Comparison of ENCODE assay signal across 8 cellular contexts in the genomic region with DNA sequence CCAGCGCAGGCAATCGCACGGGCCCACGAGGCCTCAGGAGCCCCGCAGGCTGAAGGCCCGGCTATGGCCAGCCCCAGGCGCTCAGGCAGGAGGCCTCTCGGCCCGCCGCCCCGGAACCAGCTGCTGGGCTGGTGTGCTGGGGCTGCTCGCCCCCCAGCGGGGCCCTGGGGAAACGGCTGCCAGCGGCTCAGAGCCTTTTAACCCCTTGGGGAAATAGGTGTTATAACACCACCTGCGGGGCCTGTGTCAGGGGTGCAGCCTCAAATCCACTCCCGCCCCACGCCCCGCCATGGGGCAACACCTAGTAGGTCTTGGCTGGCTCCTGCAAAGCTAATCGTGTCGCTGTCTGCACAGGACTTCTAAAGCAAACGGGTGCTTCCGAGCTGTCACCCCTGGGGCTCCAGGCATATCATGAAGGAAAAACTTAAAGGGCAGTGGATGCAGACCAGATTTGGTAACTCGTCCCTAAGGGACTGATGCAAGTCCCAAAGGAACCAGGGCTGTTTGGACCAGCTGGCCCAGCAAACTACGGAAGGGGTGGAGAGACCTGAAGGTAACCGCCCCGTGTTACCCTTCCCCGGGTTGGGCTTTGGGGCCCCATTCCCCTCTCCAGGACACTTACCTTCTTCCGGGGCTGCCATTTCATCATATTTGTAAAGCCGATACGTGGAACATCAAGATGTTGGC.
DNase-seq lines count a peak whose midpoint lies in the region; ATAC-seq and TF ChIP-seq lines count a peak whose summit lies in the region.

No MANE protein-coding gene starts in this region.

- H3K36me3 ChIP-seq in cardiac muscle cell (no peaks in the 10 kb centered on the region), osteoblast (ENCODE audit: insufficient read depth, low read length) (no peaks in the 10 kb centered on the region), thoracic aorta (no peaks in the 10 kb centered on the region)

- peak overlapping the region; percentile 80 for H3K14ac ChIP-seq in H9 (ENCODE audit: insufficient read depth, low read length)

- H4K8ac ChIP-seq in H9 (replicated peaks; ENCODE audit: insufficient read length, low read depth, low read length), result no peak overlapping the region

- peak overlapping the region; percentile 71 for H3K4me3 ChIP-seq in AG10803 (ENCODE audit: low read length)
- peak overlapping the region; percentile 72 for H3K4me3 ChIP-seq in cardiac muscle cell
- peak overlapping the region; percentile 80 for H3K4me3 ChIP-seq in osteoblast (ENCODE audit: insufficient read depth, low read length)
- H3K4me3 ChIP-seq in thoracic aorta, result peak overlapping the region; percentile 86

- H2AFZ ChIP-seq in H9 (ENCODE audit: low read length), result peak overlapping the region; percentile 3
- H2AFZ ChIP-seq in osteoblast (ENCODE audit: low read length), result peak overlapping the region; percentile 80

- peak; percentile 94 for ATAC-seq in activated naive CD8-positive, alpha-beta T cell treated with anti-CD3 and anti-CD28 coated beads, Interleukin-2, amount 50 U/mL, for 24 hours
- ATAC-seq in thoracic aorta (ENCODE audit: insufficient number of reproducible peaks, low FRiP score, low read depth), result peak; percentile 62
- no peak for ATAC-seq in GM21367 (IDR thresholded peaks at IDR 0.05; ENCODE audit: unreplicated experiment)

- H3K4me3 Mint-ChIP-seq in H9, result peak overlapping the region; percentile 80 to 89
- H3K4me3 Mint-ChIP-seq in activated naive CD8-positive, alpha-beta T cell treated with anti-CD3 and anti-CD28 coated beads, Interleukin-2, amount 50 U/mL, for 24 hours, result peak overlapping the region; percentile 72

- H2BK20ac ChIP-seq in H9 (ENCODE audit: low read depth, low read length, poor library complexity, severe bottlenecking), result no peak overlapping the region

- H3K18ac ChIP-seq in H9 (ENCODE audit: insufficient read length, low read depth, low read length), result peak overlapping the region; percentile 81

- H3K4me1 Mint-ChIP-seq in H9, result peaks cover 16% of the 10 kb centered on the region in 2 experiments
- H3K4me1 Mint-ChIP-seq in activated naive CD8-positive, alpha-beta T cell treated with anti-CD3 and anti-CD28 coated beads, Interleukin-2, amount 50 U/mL, for 24 hours, result peaks cover 20% of the 10 kb centered on the region

- H4K91ac ChIP-seq in H9 (ENCODE audit: insufficient read length, low read depth, low read length), result no peak overlapping the region

- no peak overlapping the region for H4K5ac ChIP-seq in H9 (ENCODE audit: insufficient read length, low read depth, low read length)

- no peaks in the 10 kb centered on the region for H3K27me3 ChIP-seq in H9 (ENCODE audit: insufficient read depth, low read length)
- no peaks in the 10 kb centered on the region for H3K27me3 ChIP-seq in cardiac muscle cell
- H3K27me3 ChIP-seq in osteoblast (ENCODE audit: insufficient read depth, low read length), result no peaks in the 10 kb centered on the region
- no peaks in the 10 kb centered on the region for H3K27me3 ChIP-seq in thoracic aorta (replicated peaks; ENCODE audit: insufficient read depth)

- H2BK120ac ChIP-seq in H9 (ENCODE audit: low read depth, low read length, poor library complexity, severe bottlenecking), result no peak overlapping the region

- H3K27ac ChIP-seq in H9 (ENCODE audit: insufficient read length, low read depth, low read length) (no peak overlapping the region), cardiac muscle cell (peak overlapping the region; percentile 90), osteoblast (ENCODE audit: low read depth, low read length) (peak overlapping the region; percentile 75), thoracic aorta (peak overlapping the region; percentile 72 to 81)

- H3K9me3 ChIP-seq in H9 (ENCODE audit: control insufficient read depth, low read depth, low read length), result no peaks in the 10 kb centered on the region
- H3K9me3 ChIP-seq in cardiac muscle cell (ENCODE audit: low read depth), result no peaks in the 10 kb centered on the region
- H3K9me3 ChIP-seq in osteoblast (ENCODE audit: low read depth, low read length), result no peaks in the 10 kb centered on the region
- H3K9me3 ChIP-seq in thoracic aorta, result no peaks in the 10 kb centered on the region

- TF ChIP-seq CTCF in AG10803 (conservative IDR thresholded peaks at IDR 0.05; ENCODE audit: low read length) (peak; percentile 68), H9 (conservative IDR thresholded peaks at IDR 0.05) (peak; percentile 88), cardiac muscle cell (IDR thresholded peaks at IDR 0.05; ENCODE audit: low read depth, low read length) (peak; percentile 84), osteoblast (IDR thresholded peaks at IDR 0.05; ENCODE audit: extremely low read depth, low read depth, low read length) (peak; percentile 63), thoracic aorta (IDR thresholded peaks at IDR 0.05) (peak; percentile 70)

- no peak overlapping the region for H3K56ac ChIP-seq in H9 (ENCODE audit: insufficient read length, low read depth, low read length)

- peaks cover 10% of the 10 kb centered on the region for H3K23me2 ChIP-seq in H9 (ENCODE audit: insufficient read length, low read depth, low read length, poor library complexity, severe bottlenecking)

- no peak overlapping the region for H3T11ph ChIP-seq in H9 (ENCODE audit: low read length)

- H3K79me2 ChIP-seq in H9 (ENCODE audit: insufficient read depth, low read length) (no peaks in the 10 kb centered on the region), osteoblast (ENCODE audit: insufficient read depth, low read length) (peaks cover 10% of the 10 kb centered on the region)

- H3K79me1 ChIP-seq in H9 (ENCODE audit: insufficient read depth, low read depth, low read length, poor library complexity, severe bottlenecking), result no peaks in the 10 kb centered on the region

- no peak overlapping the region for H2BK5ac ChIP-seq in H9 (ENCODE audit: insufficient read length, low read length)

- peak overlapping the region in 2 of 3 experiments; percentile 76 to 91; a peak in 3 of 7 replicates for H3K27ac Mint-ChIP-seq in H9
- peak overlapping the region; percentile 43 for H3K27ac Mint-ChIP-seq in activated naive CD8-positive, alpha-beta T cell treated with anti-CD3 and anti-CD28 coated beads, Interleukin-2, amount 50 U/mL, for 24 hours

- WGBS in H9 (ENCODE audit: extremely low coverage, insufficient read length, low lambda C conversion rate), result no CpG with 5 or more reads among the region's 31 CpGs

- H2BK15ac ChIP-seq in H9 (ENCODE audit: low read depth, low read length), result no peak overlapping the region

- H2AK5ac ChIP-seq in H9 (ENCODE audit: insufficient read length, low read length), result no peak overlapping the region

- H3K4me1 ChIP-seq in H9 (ENCODE audit: insufficient read depth, low read length) (no peaks in the 10 kb centered on the region), cardiac muscle cell (ENCODE audit: low read depth) (peaks cover 26% of the 10 kb centered on the region), osteoblast (ENCODE audit: insufficient read depth, low read length) (peaks cover 27% of the 10 kb centered on the region), thoracic aorta (ENCODE audit: control insufficient read depth in 1 of 2, low read depth in 2 of 2) (peaks cover 24 to 61% of the 10 kb centered on the region in 2 donors)

- no peak overlapping the region for H3K23ac ChIP-seq in H9 (ENCODE audit: insufficient read length, low read depth, low read length)

- no peak overlapping the region for H3K4ac ChIP-seq in H9 (ENCODE audit: low read depth, low read length)

- H3K9me3 Mint-ChIP-seq in H9, result no peaks in the 10 kb centered on the region
- H3K9me3 Mint-ChIP-seq in activated naive CD8-positive, alpha-beta T cell treated with anti-CD3 and anti-CD28 coated beads, Interleukin-2, amount 50 U/mL, for 24 hours, result no peaks in the 10 kb centered on the region

- DNase-seq in AG10803 (ENCODE audit: low read depth) (peak; percentile 77), H9 (peak; percentile 86), SKM-1 treated with dmso at 0.1 percent for 144 hours (lab: John Stamatoyannopoulos, UW; ENCODE audit: unreplicated experiment) (peak; percentile 74), cardiac muscle cell (ENCODE audit: low read depth in 1 of 2, low spot score in 1 of 2) (peak; percentile 89 to 93), osteoblast (ENCODE audit: insufficient read length, low spot score, missing footprints) (peak; percentile 92), thoracic aorta (ENCODE audit: low spot score) (no peak)
- DNase-seq in activated naive CD8-positive, alpha-beta T cell treated with anti-CD3 and anti-CD28 coated beads, Interleukin-2, amount 50 U/mL, for 24 hours, result peak; percentile 72

- H3K9ac ChIP-seq in H9 (ENCODE audit: extremely low read depth, insufficient read length, low read length), result peak overlapping the region; percentile 73

- H3K4me2 ChIP-seq in H9 (ENCODE audit: insufficient read depth, insufficient read length, low read length), result peak overlapping the region; percentile 94
- H3K4me2 ChIP-seq in osteoblast (ENCODE audit: insufficient read depth, low read length), result peak overlapping the region; percentile 95

- no peaks in the 10 kb centered on the region for H3K36me3 Mint-ChIP-seq in H9 (ENCODE audit: insufficient read depth in 1 of 3, low read depth in 3 of 3)
- no peaks in the 10 kb centered on the region for H3K36me3 Mint-ChIP-seq in activated naive CD8-positive, alpha-beta T cell treated with anti-CD3 and anti-CD28 coated beads, Interleukin-2, amount 50 U/mL, for 24 hours (ENCODE audit: low read depth)

- H4K20me1 ChIP-seq in H9 (ENCODE audit: control insufficient read depth, insufficient read depth, insufficient read length) (no peaks in the 10 kb centered on the region), osteoblast (ENCODE audit: insufficient read depth, low read length) (no peaks in the 10 kb centered on the region)

- no peak overlapping the region for H2BK12ac ChIP-seq in H9 (ENCODE audit: insufficient read length, low read depth, low read length)

- no peaks in the 10 kb centered on the region for H3K27me3 Mint-ChIP-seq in H9 (ENCODE audit: low read depth)
- peaks cover 9% of the 10 kb centered on the region for H3K27me3 Mint-ChIP-seq in activated naive CD8-positive, alpha-beta T cell treated with anti-CD3 and anti-CD28 coated beads, Interleukin-2, amount 50 U/mL, for 24 hours
